ENCODE assay signal across 8 cellular contexts in the genomic region with DNA sequence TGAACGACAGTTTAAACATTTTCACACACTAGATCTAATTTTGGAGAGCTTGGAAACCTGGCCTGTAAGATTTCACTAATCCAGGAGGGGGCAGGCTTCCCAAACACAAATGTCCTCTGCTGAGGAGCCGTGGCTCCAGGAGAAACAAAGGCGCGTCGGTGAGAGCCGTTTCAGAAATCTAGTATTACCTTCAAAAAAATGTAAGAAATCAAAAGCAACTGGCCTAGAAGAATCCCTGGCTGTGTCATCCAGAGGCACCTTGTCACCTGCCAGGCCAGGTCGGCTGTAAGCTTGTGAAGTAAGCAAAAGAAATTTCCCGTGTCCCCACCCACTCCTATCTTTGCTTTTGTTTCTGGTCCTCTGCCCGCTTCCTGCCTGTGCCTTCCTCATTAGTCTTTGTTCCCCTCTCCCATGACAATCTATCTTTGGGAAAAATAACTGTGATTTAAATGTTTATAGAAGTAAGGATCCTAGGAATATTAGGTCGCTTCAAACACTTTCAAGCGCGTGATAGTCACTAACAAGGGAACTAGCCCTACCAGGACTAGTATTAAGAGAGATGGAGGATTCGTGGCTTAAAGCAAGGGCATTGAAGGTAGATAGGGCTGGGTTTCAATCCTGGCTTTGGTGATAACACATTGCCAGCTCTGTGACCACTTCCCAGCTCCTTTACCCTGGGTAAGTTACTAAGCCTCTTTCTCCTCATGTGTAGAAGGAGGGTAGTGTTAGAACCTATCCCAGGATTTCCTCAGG.
DNase-seq lines count a peak whose midpoint lies in the region; ATAC-seq and TF ChIP-seq lines count a peak whose summit lies in the region.

No MANE protein-coding gene starts in this region.

- 19 to 23% methylated on average over 13 of the region's 13 CpGs for WGBS in thyroid gland, 2 donors

- no peaks in the 10 kb centered on the region for H3K27me3 Mint-ChIP-seq in activated naive CD4-positive, alpha-beta T cell treated with anti-CD3 and anti-CD28 coated beads for 36 hours (ENCODE audit: low read depth)
- H3K27me3 Mint-ChIP-seq in osteocyte (ENCODE audit: unreplicated experiment), result peaks cover 2% of the 10 kb centered on the region

- in situ Hi-C loops in KBM-7 (cut with MboI; ENCODE audit: low pct_unique_long_range_greater_than_20kb, low sequenced_read_pairs), result loop anchor here (25.0 kb wide), 2 partner anchors 340 to 565 kb away; partner anchors contain the start of gene G6PC2

- TF ChIP-seq POLR2A in thyroid gland (IDR thresholded peaks at IDR 0.05), result no peak

- H3K36me3 ChIP-seq in RWPE2 (ENCODE audit: low read depth), result no peaks in the 10 kb centered on the region
- no peaks in the 10 kb centered on the region for H3K36me3 ChIP-seq in thyroid gland

- DNase-seq in DMS114 treated with DMSO at 0.1 percent for 48 hours (lab: John Stamatoyannopoulos, UW; ENCODE audit: unreplicated experiment) (peak; percentile 48), KBM-7 (peak; percentile 87), RWPE2 (ENCODE audit: low spot score) (no peak), glomerular endothelial cell (ENCODE audit: extremely low read depth, low read depth, low spot score) (peak; percentile 42), osteocyte (ENCODE audit: extremely low spot score, unreplicated experiment) (no peak), thyroid gland (peak; percentile 69 to 73)
- DNase-seq in activated naive CD4-positive, alpha-beta T cell treated with anti-CD3 and anti-CD28 coated beads for 36 hours, result peak; percentile 83

- TF ChIP-seq CTCF in RWPE2 (IDR thresholded peaks at IDR 0.05; ENCODE audit: poor library complexity, severe bottlenecking), result peak; percentile 88
- TF ChIP-seq CTCF in osteocyte (IDR thresholded peaks at IDR 0.05), result peak; percentile 89
- TF ChIP-seq CTCF in thyroid gland (IDR thresholded peaks at IDR 0.05), result peak; percentile 43 to 95 (median 77)

- H3K27me3 ChIP-seq in RWPE2 (ENCODE audit: insufficient read depth, poor library complexity, severe bottlenecking) (no peaks in the 10 kb centered on the region), thyroid gland (no peaks in the 10 kb centered on the region)

- H3K9me3 Mint-ChIP-seq in activated naive CD4-positive, alpha-beta T cell treated with anti-CD3 and anti-CD28 coated beads for 36 hours, result no peaks in the 10 kb centered on the region
- H3K9me3 Mint-ChIP-seq in osteocyte (ENCODE audit: unreplicated experiment), result no peaks in the 10 kb centered on the region

- ATAC-seq in GM21528 (IDR thresholded peaks at IDR 0.05; ENCODE audit: low FRiP score, unreplicated experiment), result peak; percentile 78
- ATAC-seq in RWPE2 (ENCODE audit: low read depth), result peak; percentile 74

- no peak overlapping the region for H3K27ac ChIP-seq in RWPE2 (ENCODE audit: poor library complexity, severe bottlenecking)
- peak overlapping the region in 1 of 3 donors; percentile 10 for H3K27ac ChIP-seq in thyroid gland

- intact Hi-C loops in activated naive CD4-positive, alpha-beta T cell treated with anti-CD3 and anti-CD28 coated beads for 36 hours (cut with micrococcal nuclease), result loop anchor here (1.0 to 2.0 kb wide), 7 partner anchors 144 to 573 kb away; no protein-coding TSS in a partner anchor
- intact Hi-C loops in thyroid gland (cut with DNase I), result loop anchor here (5.0 to 10.0 kb wide), 3 partner anchors 358 to 578 kb away; no protein-coding TSS in a partner anchor

- H3K9me3 ChIP-seq in RWPE2 (ENCODE audit: severe bottlenecking) (no peaks in the 10 kb centered on the region), thyroid gland (no peaks in the 10 kb centered on the region)

- H3K4me1 ChIP-seq in RWPE2 (ENCODE audit: insufficient read depth, poor library complexity, severe bottlenecking) (no peaks in the 10 kb centered on the region), thyroid gland (peaks cover 0 to 4% of the 10 kb centered on the region in 2 donors)

- H3K4me3 ChIP-seq in RWPE2 (ENCODE audit: severe bottlenecking), result peak overlapping the region; percentile 29
- H3K4me3 ChIP-seq in thyroid gland (replicated peaks in 1 of 3), result peak overlapping the region in 2 of 3 donors; percentile 12 to 25

- peak overlapping the region; percentile 74 for H3K4me3 Mint-ChIP-seq in activated naive CD4-positive, alpha-beta T cell treated with anti-CD3 and anti-CD28 coated beads for 36 hours
- peak overlapping the region; percentile 87 for H3K4me3 Mint-ChIP-seq in osteocyte (ENCODE audit: unreplicated experiment)

- H3K27ac Mint-ChIP-seq in activated naive CD4-positive, alpha-beta T cell treated with anti-CD3 and anti-CD28 coated beads for 36 hours, result no peak overlapping the region
- H3K27ac Mint-ChIP-seq in osteocyte (ENCODE audit: unreplicated experiment), result peak overlapping the region; percentile 91

- peaks cover 4% of the 10 kb centered on the region for H3K4me1 Mint-ChIP-seq in activated naive CD4-positive, alpha-beta T cell treated with anti-CD3 and anti-CD28 coated beads for 36 hours (ENCODE audit: low read depth)
- H3K4me1 Mint-ChIP-seq in osteocyte (ENCODE audit: unreplicated experiment), result peaks cover 23% of the 10 kb centered on the region

- H3K36me3 Mint-ChIP-seq in activated naive CD4-positive, alpha-beta T cell treated with anti-CD3 and anti-CD28 coated beads for 36 hours (ENCODE audit: low read depth), result no peaks in the 10 kb centered on the region
- H3K36me3 Mint-ChIP-seq in osteocyte (ENCODE audit: unreplicated experiment), result no peaks in the 10 kb centered on the region

- CTCF ChIA-PET in activated naive CD4-positive, alpha-beta T cell treated with anti-CD3 and anti-CD28 coated beads for 36 hours (lab: Charles Lee), result interaction anchor here (0.5 to 3.3 kb wide), 32 partner anchors 9 to 602 kb away, joined by 3 to 17 read pairs (median 4); partner anchors contain the start of gene NOSTRIN

Comparison
In these comparisons a context has a peak if more than half of its experiments do, and no peak if none do; other contexts are left out.
1. DNase-seq: peak in DMS114 treated with DMSO at 0.1 percent for 48 hours (single experiment), KBM-7 (single experiment), activated naive CD4-positive, alpha-beta T cell treated with anti-CD3 and anti-CD28 coated beads for 36 hours (single experiment), glomerular endothelial cell (single experiment) and thyroid gland (2 of 2); none in RWPE2 (single experiment) and osteocyte (single experiment).
2. Peak in every context shown above with its lines, with median percentiles within 50 percentile points of each other: CTCF ChIP-seq.